ENCODE assay signal across 2 cellular contexts in the genomic region with DNA sequence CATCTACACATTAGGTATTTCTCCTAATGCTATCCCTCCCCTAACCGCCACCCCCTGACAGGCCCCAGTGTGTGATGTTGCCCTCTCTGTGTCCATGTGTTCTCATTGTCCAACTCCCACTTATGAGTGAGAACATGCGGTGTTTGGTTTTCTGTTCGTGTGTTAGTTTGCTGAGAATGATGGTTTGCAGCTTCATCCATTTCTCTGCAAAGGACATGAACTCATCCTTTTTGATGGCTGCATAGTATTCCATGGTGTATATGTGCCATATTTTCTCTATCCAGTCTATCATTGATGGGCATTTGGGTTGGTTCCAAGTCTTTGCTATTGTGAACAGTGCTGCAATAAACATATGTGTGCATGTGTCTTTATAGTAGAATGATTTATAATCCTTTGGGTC. TPM values are rescaled to one million over a fixed set of nuclear protein-coding genes. Genes with fewer than 3 reads are reported as not detected.
"Had no signal": no experiment of that assay in that cellular context is flagged by ENCODE, and none has a peak within 500 bp of the region (broad histone marks: within the 10 kb centered on the region; RNA-seq: fewer than 3 reads in every experiment).

No MANE protein-coding gene starts in this region.

RNA-seq across cellular contexts. Expression of a gene that starts 8.2 kb away (rescaled TPM):
- total RNA-seq: G401, GM12878 had no signal
- polyA plus RNA-seq: GM12878 had no signal
